1 cellular context compared by ENCODE assay signal in the genomic region with DNA sequence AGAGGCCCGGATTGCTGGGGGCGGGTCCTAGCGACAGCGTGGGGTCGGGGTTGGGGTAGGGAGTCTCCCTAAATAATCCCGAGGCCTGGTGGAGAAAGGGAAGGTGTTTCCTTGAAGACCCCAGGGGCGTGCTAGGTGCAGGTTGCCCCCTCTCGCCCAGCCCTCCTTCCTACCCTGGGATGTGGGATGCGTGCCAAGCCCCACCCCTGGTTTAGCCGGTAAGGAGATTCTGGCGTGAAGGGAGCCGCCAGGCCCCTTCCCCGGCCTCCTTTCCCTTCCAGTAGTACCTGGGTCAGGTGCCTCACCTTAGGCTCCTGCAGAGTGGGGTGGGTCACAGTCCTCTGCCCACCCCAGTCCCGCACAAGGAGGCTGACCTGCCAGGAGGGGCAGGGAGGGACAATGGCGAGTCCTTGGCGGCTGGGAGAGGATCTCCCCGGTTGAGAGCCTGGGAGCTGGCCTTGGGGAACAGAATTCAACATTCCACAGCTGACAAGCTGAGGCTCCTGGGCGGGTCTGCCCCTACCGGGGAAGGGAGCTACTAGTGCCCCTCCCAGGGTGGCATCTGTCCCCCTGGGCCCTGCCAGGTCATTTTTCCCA.
TF ChIP-seq lines count a peak whose summit lies in the region.

No MANE protein-coding gene starts in this region.

TF ChIP-seq in GM12878, 131 proteins besides CTCF, POLR2A, EP300 and RAD21:
- no peak for TF ChIP-seq BMI1 (IDR thresholded peaks at IDR 0.05; ENCODE audit: borderline replicate concordance)
- TF ChIP-seq MEF2B (IDR thresholded peaks at IDR 0.05; ENCODE audit: partially characterized antibody, poor library complexity, severe bottlenecking): no peak
- no peak for TF ChIP-seq MTA3 (IDR thresholded peaks at IDR 0.05; ENCODE audit: borderline replicate concordance, low read length)
- TF ChIP-seq, protein P1, sequence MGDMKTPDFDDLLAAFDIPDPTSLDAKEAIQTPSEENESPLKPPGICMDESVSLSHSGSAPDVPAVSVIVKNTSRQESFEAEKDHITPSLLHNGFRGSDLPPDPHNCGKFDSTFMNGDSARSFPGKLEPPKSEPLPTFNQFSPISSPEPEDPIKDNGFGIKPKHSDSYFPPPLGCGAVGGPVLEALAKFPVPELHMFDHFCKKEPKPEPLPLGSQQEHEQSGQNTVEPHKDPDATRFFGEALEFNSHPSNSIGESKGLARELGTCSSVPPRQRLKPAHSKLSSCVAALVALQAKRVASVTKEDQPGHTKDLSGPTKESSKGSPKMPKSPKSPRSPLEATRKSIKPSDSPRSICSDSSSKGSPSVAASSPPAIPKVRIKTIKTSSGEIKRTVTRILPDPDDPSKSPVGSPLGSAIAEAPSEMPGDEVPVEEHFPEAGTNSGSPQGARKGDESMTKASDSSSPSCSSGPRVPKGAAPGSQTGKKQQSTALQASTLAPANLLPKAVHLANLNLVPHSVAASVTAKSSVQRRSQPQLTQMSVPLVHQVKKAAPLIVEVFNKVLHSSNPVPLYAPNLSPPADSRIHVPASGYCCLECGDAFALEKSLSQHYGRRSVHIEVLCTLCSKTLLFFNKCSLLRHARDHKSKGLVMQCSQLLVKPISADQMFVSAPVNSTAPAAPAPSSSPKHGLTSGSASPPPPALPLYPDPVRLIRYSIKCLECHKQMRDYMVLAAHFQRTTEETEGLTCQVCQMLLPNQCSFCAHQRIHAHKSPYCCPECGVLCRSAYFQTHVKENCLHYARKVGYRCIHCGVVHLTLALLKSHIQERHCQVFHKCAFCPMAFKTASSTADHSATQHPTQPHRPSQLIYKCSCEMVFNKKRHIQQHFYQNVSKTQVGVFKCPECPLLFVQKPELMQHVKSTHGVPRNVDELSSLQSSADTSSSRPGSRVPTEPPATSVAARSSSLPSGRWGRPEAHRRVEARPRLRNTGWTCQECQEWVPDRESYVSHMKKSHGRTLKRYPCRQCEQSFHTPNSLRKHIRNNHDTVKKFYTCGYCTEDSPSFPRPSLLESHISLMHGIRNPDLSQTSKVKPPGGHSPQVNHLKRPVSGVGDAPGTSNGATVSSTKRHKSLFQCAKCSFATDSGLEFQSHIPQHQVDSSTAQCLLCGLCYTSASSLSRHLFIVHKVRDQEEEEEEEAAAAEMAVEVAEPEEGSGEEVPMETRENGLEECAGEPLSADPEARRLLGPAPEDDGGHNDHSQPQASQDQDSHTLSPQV (IDR thresholded peaks at IDR 0.05): no peak
- TF ChIP-seq, protein P2, sequence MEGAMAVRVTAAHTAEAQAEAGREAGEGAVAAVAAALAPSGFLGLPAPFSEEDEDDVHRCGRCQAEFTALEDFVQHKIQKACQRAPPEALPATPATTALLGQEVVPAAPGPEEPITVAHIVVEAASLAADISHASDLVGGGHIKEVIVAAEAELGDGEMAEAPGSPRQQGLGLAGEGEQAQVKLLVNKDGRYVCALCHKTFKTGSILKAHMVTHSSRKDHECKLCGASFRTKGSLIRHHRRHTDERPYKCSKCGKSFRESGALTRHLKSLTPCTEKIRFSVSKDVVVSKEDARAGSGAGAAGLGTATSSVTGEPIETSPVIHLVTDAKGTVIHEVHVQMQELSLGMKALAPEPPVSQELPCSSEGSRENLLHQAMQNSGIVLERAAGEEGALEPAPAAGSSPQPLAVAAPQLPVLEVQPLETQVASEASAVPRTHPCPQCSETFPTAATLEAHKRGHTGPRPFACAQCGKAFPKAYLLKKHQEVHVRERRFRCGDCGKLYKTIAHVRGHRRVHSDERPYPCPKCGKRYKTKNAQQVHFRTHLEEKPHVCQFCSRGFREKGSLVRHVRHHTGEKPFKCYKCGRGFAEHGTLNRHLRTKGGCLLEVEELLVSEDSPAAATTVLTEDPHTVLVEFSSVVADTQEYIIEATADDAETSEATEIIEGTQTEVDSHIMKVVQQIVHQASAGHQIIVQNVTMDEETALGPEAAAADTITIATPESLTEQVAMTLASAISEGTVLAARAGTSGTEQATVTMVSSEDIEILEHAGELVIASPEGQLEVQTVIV (IDR thresholded peaks at IDR 0.05; ENCODE audit: borderline replicate concordance, partially characterized antibody): no peak
- TF ChIP-seq NFYA (IDR thresholded peaks at IDR 0.05; ENCODE audit: borderline replicate concordance, low read depth, low read length): no peak
